21 cellular contexts compared by ENCODE assay signal in the genomic region with DNA sequence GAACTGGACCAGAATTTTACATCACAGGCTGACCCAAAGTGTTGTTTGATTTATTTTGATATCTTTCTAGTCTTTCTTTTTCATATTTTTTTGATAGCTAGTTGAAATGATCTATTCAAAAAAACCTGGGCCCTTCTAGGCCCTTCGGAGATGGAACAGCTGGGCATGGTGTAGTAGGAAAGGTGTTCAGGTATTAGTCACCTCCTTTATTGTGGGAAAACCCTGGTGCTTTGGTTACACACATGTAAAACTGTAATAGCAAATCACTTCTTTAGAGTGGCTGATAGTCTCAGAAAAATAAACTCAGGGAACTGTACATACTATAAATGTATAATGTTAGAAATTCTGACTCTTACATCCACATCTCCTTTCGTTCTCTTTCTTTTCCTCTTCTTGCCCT.
"Had no signal": no experiment of that assay in that cellular context is flagged by ENCODE, and none has a peak within 500 bp of the region (broad histone marks: within the 10 kb centered on the region; RNA-seq: fewer than 3 reads in every experiment).

No MANE protein-coding gene starts in this region.

- ATAC-seq: Panc1, PC-3 had no signal

- H3K27ac ChIP-seq: RWPE1 had no signal

- H3K9me3 ChIP-seq: SK-N-SH had no signal

- DNase-seq: KBM-7; MV-4-11; NCI-H1048; NCI-H1105; NCI-H1417; NCI-H1436 treated with DMSO at 0.1 percent for 48 hours; NCI-H1694; NCI-H187 treated with DMSO at 0.1 percent for 48 hours; NCI-H2029 treated with DMSO at 0.1 percent for 48 hours; NCI-H226; NCI-H446; NCI-H510A; NCI-H524 treated with DMSO at 0.1 percent for 48 hours; NCI-H69; NCI-H774; NK-92 treated with Interleukin-12 subunit alpha and Interleukin-12 subunit beta, amount 100 ng/mL, for 24 hours; PC-3; SHP77; SK-N-SH had no signal

- H3K9ac ChIP-seq: SK-N-SH had no signal

- H3K4me2 ChIP-seq: SK-N-SH had no signal
